ENCODE assay signal across 18 cellular contexts in genomic region chr12:2170376-2170775, GRCh38.
DNase-seq lines count a peak whose midpoint lies in the region; ATAC-seq and TF ChIP-seq lines count a peak whose summit lies in the region.
"Had no signal": no experiment of that assay in that cellular context is flagged by ENCODE, and none has a peak within 500 bp of the region (broad histone marks: within the 10 kb centered on the region; RNA-seq: fewer than 3 reads in every experiment).

No MANE protein-coding gene starts in this region.

- no peak overlapping the region for H3K18ac ChIP-seq in trophoblast cell (ENCODE audit: low read length)

- DNase-seq in cardiac septum (ENCODE audit: low spot score) (peak; percentile 6), Right ventricle myocardium superior (no peak), lung (ENCODE audit: low spot score) (no peak), trophoblast cell (no peak), GM13976 (ENCODE audit: low spot score) (no peak)
- no peak for DNase-seq in activated naive CD4-positive, alpha-beta T cell (lab: John Stamatoyannopoulos, UW)
- DNase-seq: 8988T; activated CD8-positive, alpha-beta memory T cell treated with anti-CD3 and anti-CD28 coated beads for 24 hours; effector CD4-positive, alpha-beta T cell; Kasumi-1; mucosa of descending colon; NCI-H524; occipital lobe; PC-3; stimulated activated naive CD4-positive, alpha-beta T cell had no signal

- H4K91ac ChIP-seq in trophoblast cell (ENCODE audit: low read depth, low read length): no peak overlapping the region

- no peak overlapping the region for H2AFZ ChIP-seq in trophoblast cell (ENCODE audit: insufficient read depth, low read length, poor library complexity)

- H2BK120ac ChIP-seq in trophoblast cell (ENCODE audit: insufficient read depth, low read length, poor library complexity): no peak overlapping the region

- H2BK5ac ChIP-seq in trophoblast cell (ENCODE audit: low read depth, low read length, poor library complexity): no peak overlapping the region

- peak overlapping the region; percentile 49 to 72 for H3K27ac ChIP-seq in esophagus (ENCODE audit: low read depth in 2 of 2, low read length in 1 of 2)
- H3K27ac ChIP-seq in lung (ENCODE audit: low read depth in 1 of 2, low read length in 1 of 2): peak overlapping the region; percentile 18 to 89
- H3K27ac ChIP-seq in trophoblast cell (ENCODE audit: low read depth, low read length): no peak overlapping the region

- TF ChIP-seq CTCF in lung (IDR thresholded peaks at IDR 0.05; ENCODE audit: control extremely low read depth, extremely low read depth) (no peak), GM13976 (IDR thresholded peaks at IDR 0.05; ENCODE audit: borderline replicate concordance, control extremely low read depth, extremely low read depth, insufficient read depth, missing control alignments) (no peak)

- no peaks in the 10 kb centered on the region for H3K79me1 ChIP-seq in trophoblast cell (ENCODE audit: low read length)

- H3K27me3 ChIP-seq in esophagus (ENCODE audit: control insufficient read depth in 1 of 2, insufficient read depth in 2 of 2, low read length in 2 of 2): no peaks in the 10 kb centered on the region
- no peaks in the 10 kb centered on the region for H3K27me3 ChIP-seq in lung (ENCODE audit: control insufficient read depth, insufficient read depth)
- no peaks in the 10 kb centered on the region for H3K27me3 ChIP-seq in trophoblast cell (ENCODE audit: insufficient read depth, low read length)

- no peak overlapping the region for H4K12ac ChIP-seq in trophoblast cell (ENCODE audit: low read depth, low read length)

- H2AK5ac ChIP-seq in trophoblast cell (ENCODE audit: low read length): no peak overlapping the region

- H3K4me3 ChIP-seq in esophagus (ENCODE audit: low read depth in 1 of 2, low read length in 2 of 2) (no peak overlapping the region), lung (no peak overlapping the region), trophoblast cell (ENCODE audit: low read depth, low read length) (no peak overlapping the region)
- H3K4me3 ChIP-seq: mucosa of descending colon, smooth muscle cell had no signal

- no peak overlapping the region for H3K4ac ChIP-seq in trophoblast cell (ENCODE audit: low read depth, low read length)

- H3K36me3 ChIP-seq in esophagus (ENCODE audit: control insufficient read depth in 2 of 2, insufficient read depth in 2 of 2, low read length in 1 of 2): no peaks in the 10 kb centered on the region
- H3K36me3 ChIP-seq in lung (ENCODE audit: control insufficient read depth in 2 of 2, insufficient read depth in 2 of 2, low read length in 2 of 2): no peaks in the 10 kb centered on the region
- no peaks in the 10 kb centered on the region for H3K36me3 ChIP-seq in trophoblast cell (ENCODE audit: control insufficient read depth in 1 of 2, insufficient read depth in 2 of 2, low read length in 2 of 2)

- H4K8ac ChIP-seq in trophoblast cell (ENCODE audit: low read depth, low read length): no peak overlapping the region

- WGBS in esophagus, 2 donors: 88 to 100% methylated on average over 1 of the region's 1 CpG
- WGBS in lung, 2 donors: 86 to 90% methylated on average over 1 of the region's 1 CpG
- no CpG with 5 or more reads among the region's 1 CpG for WGBS in trophoblast cell (ENCODE audit: extremely low coverage, insufficient coverage, insufficient read length)

- H3K23ac ChIP-seq in trophoblast cell (ENCODE audit: low read length): no peak overlapping the region

- H3K9me3 ChIP-seq in esophagus (ENCODE audit: control insufficient read depth in 2 of 2, insufficient read depth in 1 of 2, low read depth in 1 of 2, low read length in 1 of 2) (peaks cover 2% of the 10 kb centered on the region in 2 donors), lung (ENCODE audit: control insufficient read depth in 2 of 2, insufficient read depth in 1 of 2, low read length in 1 of 2) (peaks cover 0 to 5% of the 10 kb centered on the region in 2 donors), trophoblast cell (ENCODE audit: insufficient read depth, low read depth, low read length) (no peaks in the 10 kb centered on the region)
- H3K9me3 ChIP-seq: mucosa of descending colon had no signal

- H3K4me2 ChIP-seq in trophoblast cell (ENCODE audit: low read length): no peak overlapping the region
- H3K4me2 ChIP-seq: smooth muscle cell had no signal

- H3K79me2 ChIP-seq in trophoblast cell (ENCODE audit: control insufficient read depth, insufficient read depth, low read length, poor library complexity): no peaks in the 10 kb centered on the region

- ATAC-seq in Right ventricle myocardium superior (ENCODE audit: poor library complexity) (no peak), lung (ENCODE audit: insufficient read depth, low FRiP score) (peak; percentile 28), HG02981 (IDR thresholded peaks at IDR 0.05; ENCODE audit: unreplicated experiment) (no peak)
- ATAC-seq: mucosa of descending colon, PC-3 had no signal

- intact Hi-C loops in cardiac septum (cut with DNase I): no loop called here
- intact Hi-C loops in Right ventricle myocardium superior (cut with DNase I): loop anchor here (10.0 kb wide), 1 partner anchor 116 kb away; the partner anchor contains the start of gene CACNA1C

- no peak overlapping the region for H2BK12ac ChIP-seq in trophoblast cell (ENCODE audit: low read length)

- H3K9ac ChIP-seq in trophoblast cell (ENCODE audit: low read length): no peak overlapping the region

- no peak overlapping the region for H3K14ac ChIP-seq in trophoblast cell (ENCODE audit: low read length)

- in situ Hi-C loops in GM13976 (cut with MboI; ENCODE audit: low sequenced_read_pairs, unreplicated experiment): no loop called here

- H3K4me1 ChIP-seq in esophagus (ENCODE audit: control insufficient read depth in 2 of 2, insufficient read depth in 2 of 2, low read length in 1 of 2) (peaks cover 3 to 6% of the 10 kb centered on the region in 2 donors), lung (ENCODE audit: control insufficient read depth in 2 of 2, insufficient read depth in 2 of 2, low read length in 2 of 2) (peaks cover 3 to 28% of the 10 kb centered on the region in 2 donors), trophoblast cell (ENCODE audit: control insufficient read depth in 1 of 2, insufficient read depth in 2 of 2, low read length in 2 of 2) (no peaks in the 10 kb centered on the region)
